Comparison of ENCODE assay signal across 8 cellular contexts in genomic region chr10:6165221-6165725, GRCh38. TPM values are rescaled to one million over a fixed set of nuclear protein-coding genes. Genes with fewer than 3 reads are reported as not detected.
A peak's percentile ranks its signal among the peaks of the same experiment; 100 is the strongest.
DNase-seq lines count a peak whose midpoint lies in the region; TF ChIP-seq lines count a peak whose summit lies in the region.

No MANE protein-coding gene starts in this region.

- peaks cover 21% of the 10 kb centered on the region for H3K79me1 ChIP-seq in mesendoderm (ENCODE audit: low read length)

- peaks cover 66% of the 10 kb centered on the region for H3K4me1 Mint-ChIP-seq in activated T-helper 1 cell treated with anti-CD3 and anti-CD28 coated beads, Interleukin-12 subunit alpha, Interleukin-12 subunit beta, Interleukin-2, Interleukin-4 antibody, amounts not matched to agents 30 ng/mL and 10 ng/mL and 1 ng/mL, durations not matched to agents 14 hours and 24 hours and 36 hours (ENCODE audit: low read depth)
- H3K4me1 Mint-ChIP-seq in type B pancreatic cell (ENCODE audit: unreplicated experiment), result peaks cover 35% of the 10 kb centered on the region

- H3K4me1 ChIP-seq in left ventricle myocardium inferior (peaks cover 63% of the 10 kb centered on the region), mesendoderm (ENCODE audit: control insufficient read depth, low read depth, low read length) (peaks cover 1% of the 10 kb centered on the region)

- H3K27ac ChIP-seq in left ventricle myocardium inferior (replicated peaks) (peak overlapping the region; percentile 97), mesendoderm (ENCODE audit: low read depth, low read length) (no peak overlapping the region)

- peak overlapping the region; percentile 95 for H3K27ac Mint-ChIP-seq in activated T-helper 1 cell treated with anti-CD3 and anti-CD28 coated beads, Interleukin-12 subunit alpha, Interleukin-12 subunit beta, Interleukin-2, Interleukin-4 antibody, amounts not matched to agents 30 ng/mL and 10 ng/mL and 1 ng/mL, durations not matched to agents 14 hours and 24 hours and 36 hours
- H3K27ac Mint-ChIP-seq in type B pancreatic cell, result no peak overlapping the region

- peak overlapping the region; percentile 94 for H3K4me3 Mint-ChIP-seq in activated T-helper 1 cell treated with anti-CD3 and anti-CD28 coated beads, Interleukin-12 subunit alpha, Interleukin-12 subunit beta, Interleukin-2, Interleukin-4 antibody, amounts not matched to agents 30 ng/mL and 10 ng/mL and 1 ng/mL, durations not matched to agents 14 hours and 24 hours and 36 hours
- peak overlapping the region; percentile 94 for H3K4me3 Mint-ChIP-seq in type B pancreatic cell

- H3K9me3 Mint-ChIP-seq in activated T-helper 1 cell treated with anti-CD3 and anti-CD28 coated beads, Interleukin-12 subunit alpha, Interleukin-12 subunit beta, Interleukin-2, Interleukin-4 antibody, amounts not matched to agents 30 ng/mL and 10 ng/mL and 1 ng/mL, durations not matched to agents 14 hours and 24 hours and 36 hours, result no peaks in the 10 kb centered on the region
- no peaks in the 10 kb centered on the region for H3K9me3 Mint-ChIP-seq in type B pancreatic cell

- no CpG with 5 or more reads among the region's 6 CpGs for WGBS in mesendoderm (ENCODE audit: extremely low coverage, insufficient coverage, low lambda C conversion rate)

- peak overlapping the region; percentile 85 for H3K4me3 ChIP-seq in left ventricle myocardium inferior
- no peak overlapping the region for H3K4me3 ChIP-seq in mesendoderm (ENCODE audit: low read length)
- H3K4me3 ChIP-seq in H7 (ENCODE audit: insufficient read depth, low read depth, low read length), result no peak overlapping the region

- DNase-seq in left ventricle myocardium inferior, result no peak
- DNase-seq in cardiac septum (ENCODE audit: low spot score), result no peak
- DNase-seq in activated T-helper 1 cell treated with anti-CD3 and anti-CD28 coated beads, Interleukin-12 subunit alpha, Interleukin-12 subunit beta, Interleukin-2, Interleukin-4 antibody, amounts not matched to agents 30 ng/mL and 10 ng/mL and 1 ng/mL, durations not matched to agents 14 hours and 24 hours and 36 hours (ENCODE audit: low spot score), result no peak
- no peak for DNase-seq in mesendoderm
- no peak for DNase-seq in type B pancreatic cell (ENCODE audit: extremely low spot score, unreplicated experiment)
- DNase-seq in activated gamma-delta T cell treated with Interleukin-2 at 50 U/mL for 16 hours, result no peak
- DNase-seq in H7, result no peak
- no peak for DNase-seq in iPS-NIHi11 (ENCODE audit: low spot score)

- intact Hi-C loops in left ventricle myocardium inferior (cut with micrococcal nuclease), result no loop called here
- intact Hi-C loops in cardiac septum (cut with DNase I), result no loop called here
- intact Hi-C loops in activated T-helper 1 cell treated with anti-CD3 and anti-CD28 coated beads, Interleukin-12 subunit alpha, Interleukin-12 subunit beta, Interleukin-2, Interleukin-4 antibody, amounts not matched to agents 30 ng/mL and 10 ng/mL and 1 ng/mL, durations not matched to agents 14 hours and 24 hours and 36 hours (cut with micrococcal nuclease), result loop anchor here (1.0 to 2.0 kb wide), 2 partner anchors 8 to 238 kb away; no protein-coding TSS in a partner anchor

- no peak overlapping the region for H3K9ac ChIP-seq in mesendoderm (ENCODE audit: low read length)

- no peak for TF ChIP-seq CTCF in left ventricle myocardium inferior (IDR thresholded peaks at IDR 0.05; ENCODE audit: borderline replicate concordance)
- TF ChIP-seq CTCF in type B pancreatic cell (conservative IDR thresholded peaks at IDR 0.05), result no peak

- H2BK120ac ChIP-seq in mesendoderm (ENCODE audit: low read depth, low read length), result no peak overlapping the region

- H3K36me3 Mint-ChIP-seq in activated T-helper 1 cell treated with anti-CD3 and anti-CD28 coated beads, Interleukin-12 subunit alpha, Interleukin-12 subunit beta, Interleukin-2, Interleukin-4 antibody, amounts not matched to agents 30 ng/mL and 10 ng/mL and 1 ng/mL, durations not matched to agents 14 hours and 24 hours and 36 hours (ENCODE audit: low read depth), result peaks cover 22% of the 10 kb centered on the region
- peaks cover 9% of the 10 kb centered on the region for H3K36me3 Mint-ChIP-seq in type B pancreatic cell

- H3K36me3 ChIP-seq in left ventricle myocardium inferior (peaks cover 9% of the 10 kb centered on the region), mesendoderm (ENCODE audit: control insufficient read depth, insufficient read depth, low read length) (no peaks in the 10 kb centered on the region), H7 (replicated peaks; ENCODE audit: control insufficient read depth, insufficient read depth, low read length) (peaks cover 1% of the 10 kb centered on the region; the same call in 1 of the 2 replicates)

- no peaks in the 10 kb centered on the region for H3K27me3 Mint-ChIP-seq in activated T-helper 1 cell treated with anti-CD3 and anti-CD28 coated beads, Interleukin-12 subunit alpha, Interleukin-12 subunit beta, Interleukin-2, Interleukin-4 antibody, amounts not matched to agents 30 ng/mL and 10 ng/mL and 1 ng/mL, durations not matched to agents 14 hours and 24 hours and 36 hours (ENCODE audit: insufficient read depth)
- no peaks in the 10 kb centered on the region for H3K27me3 Mint-ChIP-seq in type B pancreatic cell

- peaks cover 13% of the 10 kb centered on the region for H3K79me2 ChIP-seq in mesendoderm (ENCODE audit: control insufficient read depth, insufficient read depth, low read length)

- H3K27me3 ChIP-seq in left ventricle myocardium inferior (ENCODE audit: low read depth), result no peaks in the 10 kb centered on the region
- H3K27me3 ChIP-seq in mesendoderm (ENCODE audit: insufficient read depth, low read length, poor library complexity), result no peaks in the 10 kb centered on the region
- no peaks in the 10 kb centered on the region for H3K27me3 ChIP-seq in H7 (ENCODE audit: control insufficient read depth, insufficient read depth, low read length)

- H3K23ac ChIP-seq in mesendoderm (ENCODE audit: low read length), result no peak overlapping the region

- no peak overlapping the region for H2AK5ac ChIP-seq in mesendoderm (ENCODE audit: low read length)

- no peak overlapping the region for H4K5ac ChIP-seq in mesendoderm (ENCODE audit: low read length)

- no peak overlapping the region for H3K4ac ChIP-seq in mesendoderm (ENCODE audit: low read depth, low read length)

- H3K18ac ChIP-seq in mesendoderm (ENCODE audit: low read length), result no peak overlapping the region

- H3K9me3 ChIP-seq in left ventricle myocardium inferior (replicated peaks), result no peaks in the 10 kb centered on the region

- no peak overlapping the region for H3K4me2 ChIP-seq in mesendoderm (ENCODE audit: low read length)

- H2BK5ac ChIP-seq in mesendoderm (ENCODE audit: low read length), result no peak overlapping the region

- H4K8ac ChIP-seq in mesendoderm (ENCODE audit: low read depth, low read length), result no peak overlapping the region

- H3K56ac ChIP-seq in mesendoderm (ENCODE audit: low read length), result peak overlapping the region; percentile 42

- no peak overlapping the region for H2BK15ac ChIP-seq in mesendoderm (replicated peaks; ENCODE audit: low read depth)

RNA-seq across cellular contexts. Expression of gene PFKFB3, which starts 37.5 kb away (rescaled TPM):
- total RNA-seq in left ventricle myocardium inferior, result 14.1 TPM
- 13.8 TPM for total RNA-seq in cardiac septum
- total RNA-seq in activated T-helper 1 cell treated with anti-CD3 and anti-CD28 coated beads, Interleukin-12 subunit alpha, Interleukin-12 subunit beta, Interleukin-2, Interleukin-4 antibody, amounts not matched to agents 30 ng/mL and 10 ng/mL and 1 ng/mL, durations not matched to agents 14 hours and 24 hours and 36 hours, result 90.3 and 93.8 TPM in 2 replicates
- 18.7 TPM for polyA plus RNA-seq in mesendoderm (2013, experiment 1 of 2)
- 18.7 TPM for polyA plus RNA-seq in mesendoderm (2013, experiment 2 of 2)
- total RNA-seq in type B pancreatic cell (ENCODE audit: low replicate concordance), result 14.0 and 30.2 TPM in 2 replicates
- total RNA-seq in H7 (2014; rRNA removed; shearing (Covaris generic)), result 14.6 and 20.1 TPM in 2 replicates
